24 cellular contexts compared by ENCODE assay signal in the genomic region with DNA sequence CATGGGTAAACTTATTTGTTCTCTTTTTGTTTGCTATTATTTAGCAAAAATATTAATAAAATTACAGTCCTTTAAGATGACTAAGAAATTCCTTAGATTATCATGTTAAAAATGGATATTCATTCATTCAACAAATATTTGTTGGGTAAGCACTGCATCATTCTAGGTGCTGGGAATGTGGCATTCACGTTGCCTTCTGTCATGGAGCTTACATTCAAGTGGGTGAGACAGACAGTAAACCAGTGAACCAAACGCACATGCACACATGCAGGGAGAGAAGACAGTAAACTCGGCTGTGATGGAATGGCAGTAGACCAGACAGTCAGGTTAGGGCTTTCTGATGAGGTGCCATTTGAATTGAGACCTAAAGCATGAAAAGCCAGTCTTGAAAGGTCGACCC.
DNase-seq lines count a peak whose midpoint lies in the region; ATAC-seq and TF ChIP-seq lines count a peak whose summit lies in the region.
"Had no signal": no experiment of that assay in that cellular context is flagged by ENCODE, and none has a peak within 500 bp of the region (broad histone marks: within the 10 kb centered on the region; RNA-seq: fewer than 3 reads in every experiment).

No MANE protein-coding gene starts in this region.

- no peaks in the 10 kb centered on the region for H3F3A ChIP-seq in SK-N-SH (replicated peaks; ENCODE audit: insufficient read depth)

- ATAC-seq in SK-N-SH treated with all-trans-retinoic acid at 6 μM for 48 hours (no peak), HG02870 (IDR thresholded peaks at IDR 0.05; ENCODE audit: unreplicated experiment) (no peak), HG02610 (IDR thresholded peaks at IDR 0.05; ENCODE audit: unreplicated experiment) (no peak)
- ATAC-seq: activated CD8-positive, alpha-beta memory T cell treated with anti-CD3 and anti-CD28 coated beads, Interleukin-2, amount 10 ng/mL, durations not matched to agents 7 days and 5 days; gastroesophageal sphincter had no signal

- no peak overlapping the region for H3K4me2 ChIP-seq in SK-N-SH
- no peak overlapping the region for H3K4me2 ChIP-seq in fibroblast of lung (ENCODE audit: extremely low read depth, insufficient read depth, low read length)
- no peak overlapping the region for H3K4me2 ChIP-seq in trophoblast cell (ENCODE audit: low read length)

- H3K9me2 ChIP-seq in SK-N-SH: no peaks in the 10 kb centered on the region

- H3K4me1 ChIP-seq in SK-N-SH (ENCODE audit: control insufficient read depth in 1 of 2, insufficient read depth in 2 of 2, low read depth in 1 of 2, low read length in 1 of 2) (peaks cover 0 to 11% of the 10 kb centered on the region in 2 experiments; a peak in 2 of 4 replicates), fibroblast of lung (ENCODE audit: control insufficient read depth, extremely low read depth, insufficient read depth, low read length) (peaks cover 4% of the 10 kb centered on the region), trophoblast cell (ENCODE audit: control insufficient read depth in 1 of 2, insufficient read depth in 2 of 2, low read length in 2 of 2) (no peaks in the 10 kb centered on the region)
- H3K4me1 ChIP-seq: gastroesophageal sphincter, stomach had no signal

- H2BK120ac ChIP-seq in trophoblast cell (ENCODE audit: insufficient read depth, low read length, poor library complexity): no peak overlapping the region

- H3K27ac ChIP-seq in SK-N-SH (ENCODE audit: low read depth in 2 of 2, low read length in 1 of 2): no peak overlapping the region
- H3K27ac ChIP-seq in fibroblast of lung (ENCODE audit: insufficient read depth, low read length): peak overlapping the region; percentile 60
- H3K27ac ChIP-seq in trophoblast cell (ENCODE audit: low read depth, low read length): no peak overlapping the region
- H3K27ac ChIP-seq: 22Rv1, gastroesophageal sphincter, RWPE1, stomach, tibial nerve, WERI-Rb-1 had no signal

- no peak for TF ChIP-seq EP300 in SK-N-SH (IDR thresholded peaks at IDR 0.05; ENCODE audit: borderline replicate concordance in 1 of 2, low read depth in 1 of 2, low read length in 1 of 2)

- 57% methylated on average over 4 of the region's 4 CpGs for WGBS in SK-N-SH (ENCODE audit: low lambda C conversion rate)
- no CpG with 5 or more reads among the region's 4 CpGs for WGBS in trophoblast cell (ENCODE audit: extremely low coverage, insufficient coverage, insufficient read length)

- H2BK5ac ChIP-seq in trophoblast cell (ENCODE audit: low read depth, low read length, poor library complexity): no peak overlapping the region

- H2AFZ ChIP-seq in SK-N-SH (ENCODE audit: low read depth) (no peak overlapping the region), fibroblast of lung (ENCODE audit: low read length) (no peak overlapping the region), trophoblast cell (ENCODE audit: insufficient read depth, low read length, poor library complexity) (no peak overlapping the region)

- TF ChIP-seq RAD21 in SK-N-SH (IDR thresholded peaks at IDR 0.05; ENCODE audit: low read length): no peak

- no peak for TF ChIP-seq CTCF in SK-N-SH (IDR thresholded peaks at IDR 0.05)
- TF ChIP-seq CTCF in fibroblast of lung (conservative IDR thresholded peaks at IDR 0.05 in 1 of 2, IDR thresholded peaks at IDR 0.05 in 1 of 2; ENCODE audit: low read depth in 1 of 2, low read length in 2 of 2): no peak

- no peak overlapping the region for H2BK12ac ChIP-seq in trophoblast cell (ENCODE audit: low read length)

- H4K8ac ChIP-seq in trophoblast cell (ENCODE audit: low read depth, low read length): no peak overlapping the region

- no peak overlapping the region for H2AK5ac ChIP-seq in trophoblast cell (ENCODE audit: low read length)

- no peak overlapping the region for H3K23ac ChIP-seq in trophoblast cell (ENCODE audit: low read length)

- no peaks in the 10 kb centered on the region for H3K79me1 ChIP-seq in trophoblast cell (ENCODE audit: low read length)

- H4K91ac ChIP-seq in trophoblast cell (ENCODE audit: low read depth, low read length): no peak overlapping the region

- H3K79me2 ChIP-seq in SK-N-SH (ENCODE audit: insufficient read depth): no peaks in the 10 kb centered on the region
- H3K79me2 ChIP-seq in fibroblast of lung (ENCODE audit: control insufficient read depth, insufficient read depth, low read length): no peaks in the 10 kb centered on the region
- H3K79me2 ChIP-seq in trophoblast cell (ENCODE audit: control insufficient read depth, insufficient read depth, low read length, poor library complexity): no peaks in the 10 kb centered on the region

- H3K14ac ChIP-seq in trophoblast cell (ENCODE audit: low read length): no peak overlapping the region

- H3K4ac ChIP-seq in trophoblast cell (ENCODE audit: low read depth, low read length): no peak overlapping the region

- POLR2A ChIA-PET in SK-N-SH (lab: Yijun Ruan, JAX): no interaction called here

- H3K36me3 ChIP-seq in SK-N-SH (replicated peaks in 1 of 2; ENCODE audit: control insufficient read depth in 1 of 2, insufficient read depth in 2 of 2, low read length in 1 of 2) (peaks cover 0 to 1% of the 10 kb centered on the region in 2 experiments), fibroblast of lung (ENCODE audit: control insufficient read depth, insufficient read depth, low read length) (no peaks in the 10 kb centered on the region), trophoblast cell (ENCODE audit: control insufficient read depth in 1 of 2, insufficient read depth in 2 of 2, low read length in 2 of 2) (no peaks in the 10 kb centered on the region)
- H3K36me3 ChIP-seq: WERI-Rb-1 had no signal

- CTCF ChIA-PET in SK-N-SH (lab: Yijun Ruan, JAX): no interaction called here

- no peaks in the 10 kb centered on the region for H3K9me3 ChIP-seq in SK-N-SH
- no peaks in the 10 kb centered on the region for H3K9me3 ChIP-seq in fibroblast of lung (ENCODE audit: control insufficient read depth, insufficient read depth, low read depth, low read length)
- H3K9me3 ChIP-seq in trophoblast cell (ENCODE audit: insufficient read depth, low read depth, low read length): no peaks in the 10 kb centered on the region
- H3K9me3 ChIP-seq: gastroesophageal sphincter, stomach, tibial nerve had no signal

- H3K9ac ChIP-seq in SK-N-SH: no peak overlapping the region
- no peak overlapping the region for H3K9ac ChIP-seq in fibroblast of lung (ENCODE audit: insufficient read depth, low read length)
- H3K9ac ChIP-seq in trophoblast cell (ENCODE audit: low read length): peak overlapping the region; percentile 23

- H3K18ac ChIP-seq in trophoblast cell (ENCODE audit: low read length): no peak overlapping the region

- DNase-seq in SK-N-SH (no peak), RKO (ENCODE audit: low spot score) (peak; percentile 2), fibroblast of lung (ENCODE audit: low read depth in 2 of 2) (peak; percentile 56 to 66), trophoblast cell (peak; percentile 59 to 76), NCI-H1105 treated with DMSO at 0.1 percent for 48 hours (lab: John Stamatoyannopoulos, UW) (no peak)
- DNase-seq: activated CD4-positive, alpha-beta T cell treated with anti-CD3 and anti-CD28 coated beads, Interleukin-2, amount 50 U/mL, for 1 hour; activated CD8-positive, alpha-beta memory T cell treated with anti-CD3 and anti-CD28 coated beads, Interleukin-2, amount 10 ng/mL, durations not matched to agents 7 days and 5 days; activated naive CD4-positive, alpha-beta T cell treated with anti-CD3 and anti-CD28 coated beads, Interleukin-2, amount 50 U/mL, for 16 hours; anterior cingulate cortex; CD8-positive, alpha-beta memory T cell; cerebellar nuclear complex; GDM1; MV-4-11; NCI-H187 treated with DMSO at 0.1 percent for 48 hours; stimulated activated CD8-positive, alpha-beta memory T cell treated with anti-CD3 and anti-CD28 coated beads, Interleukin-4, amount 100 ng/mL, for 48 hours; stomach; WERI-Rb-1 had no signal

- H4K20me1 ChIP-seq in SK-N-SH (ENCODE audit: insufficient read depth): no peaks in the 10 kb centered on the region
- H4K20me1 ChIP-seq in fibroblast of lung (ENCODE audit: control insufficient read depth, extremely low read depth, insufficient read depth, low read length): no peaks in the 10 kb centered on the region

- no peak overlapping the region for H4K12ac ChIP-seq in trophoblast cell (ENCODE audit: low read depth, low read length)

- H3K4me3 ChIP-seq in SK-N-SH (ENCODE audit: low read depth in 2 of 2, low read length in 1 of 2) (no peak overlapping the region), fibroblast of lung (replicated peaks in 1 of 4; ENCODE audit: control extremely low read depth in 1 of 4, insufficient read depth in 1 of 4, low read depth in 3 of 4, low read length in 4 of 4) (no peak overlapping the region), trophoblast cell (ENCODE audit: low read depth, low read length) (no peak overlapping the region)
- H3K4me3 ChIP-seq: gastroesophageal sphincter, stomach, tibial nerve had no signal

- H3K27me3 ChIP-seq in SK-N-SH (ENCODE audit: insufficient read depth) (no peaks in the 10 kb centered on the region), fibroblast of lung (ENCODE audit: control insufficient read depth, insufficient read depth, low read length) (no peaks in the 10 kb centered on the region), trophoblast cell (ENCODE audit: insufficient read depth, low read length) (no peaks in the 10 kb centered on the region)
- H3K27me3 ChIP-seq: gastroesophageal sphincter, stomach, tibial nerve had no signal

TF ChIP-seq in SK-N-SH, 30 proteins besides CTCF, POLR2A, EP300 and RAD21 (continues in another document):
- TF ChIP-seq FOSL2 (IDR thresholded peaks at IDR 0.05; ENCODE audit: borderline replicate concordance, low read depth) (0 out of 2 replicates have a peak, but pooled peaks have one; percentile 6), MEF2A (IDR thresholded peaks at IDR 0.05; ENCODE audit: borderline replicate concordance, low read depth) (peak; percentile 41; the same call in 1 of the 2 replicates)

TF ChIP-seq in SK-N-SH treated with all-trans-retinoic acid at 6 μM for 48 hours, 23 proteins besides CTCF, POLR2A, EP300 and RAD21 (continues in another document):
- no peak for TF ChIP-seq ESRRG (CRISPR knock-in tag; IDR thresholded peaks at IDR 0.05)
- TF ChIP-seq, protein P1, sequence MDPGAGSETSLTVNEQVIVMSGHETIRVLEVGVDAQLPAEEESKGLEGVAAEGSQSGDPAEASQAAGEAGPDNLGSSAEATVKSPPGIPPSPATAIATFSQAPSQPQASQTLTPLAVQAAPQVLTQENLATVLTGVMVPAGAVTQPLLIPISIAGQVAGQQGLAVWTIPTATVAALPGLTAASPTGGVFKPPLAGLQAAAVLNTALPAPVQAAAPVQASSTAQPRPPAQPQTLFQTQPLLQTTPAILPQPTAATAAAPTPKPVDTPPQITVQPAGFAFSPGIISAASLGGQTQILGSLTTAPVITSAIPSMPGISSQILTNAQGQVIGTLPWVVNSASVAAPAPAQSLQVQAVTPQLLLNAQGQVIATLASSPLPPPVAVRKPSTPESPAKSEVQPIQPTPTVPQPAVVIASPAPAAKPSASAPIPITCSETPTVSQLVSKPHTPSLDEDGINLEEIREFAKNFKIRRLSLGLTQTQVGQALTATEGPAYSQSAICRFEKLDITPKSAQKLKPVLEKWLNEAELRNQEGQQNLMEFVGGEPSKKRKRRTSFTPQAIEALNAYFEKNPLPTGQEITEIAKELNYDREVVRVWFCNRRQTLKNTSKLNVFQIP (CRISPR knock-in tag; IDR thresholded peaks at IDR 0.05; ENCODE audit: borderline replicate concordance, low read depth): no peak

Comparison
In these comparisons a context has a peak if more than half of its experiments do, and no peak if none do; other contexts are left out.
1. DNase-seq: peak in RKO (single experiment), fibroblast of lung (2 of 2) and trophoblast cell (2 of 2); none in SK-N-SH (single experiment) and NCI-H1105 treated with DMSO at 0.1 percent for 48 hours (single experiment).